ENCODE assay signal across 19 cellular contexts in genomic region chr2:159071190-159071915, GRCh38.
DNase-seq lines count a peak whose midpoint lies in the region; ATAC-seq and TF ChIP-seq lines count a peak whose summit lies in the region.
"Had no signal": no experiment of that assay in that cellular context is flagged by ENCODE, and none has a peak within 500 bp of the region (broad histone marks: within the 10 kb centered on the region; RNA-seq: fewer than 3 reads in every experiment).

No MANE protein-coding gene starts in this region.

- POLR2A ChIA-PET in MCF 10A (lab: Yijun Ruan, JAX) = interaction anchor here (1.0 to 2.2 kb wide), 2 partner anchors 26 to 102 kb away, joined by 3 to 7 read pairs; no protein-coding TSS in a partner anchor

- H3K36me3 ChIP-seq in breast epithelium = no peaks in the 10 kb centered on the region
- H3K36me3 ChIP-seq: prostate gland had no signal

- H3K27ac Mint-ChIP-seq in MCF 10A (ENCODE audit: low read depth, unreplicated experiment) (peak overlapping the region; percentile 47), mesothelial cell of epicardium (peak overlapping the region; percentile 78)
- H3K27ac Mint-ChIP-seq in activated naive CD4-positive, alpha-beta T cell treated with anti-CD3 and anti-CD28 coated beads, Interleukin-2, amount 50 U/mL, for 72 hours = no peak overlapping the region

- no peak for TF ChIP-seq POLR2A in breast epithelium (IDR thresholded peaks at IDR 0.05)

- H3K27ac ChIP-seq in breast epithelium (peak overlapping the region in 1 of 2 donors; percentile 58), cingulate gyrus (ENCODE audit: low read depth, low read length) (peak overlapping the region; percentile 25)
- H3K27ac ChIP-seq: 22Rv1, prostate gland had no signal

- CTCF ChIA-PET in MCF 10A (lab: Yijun Ruan, JAX) = interaction anchor here (0.6 to 1.7 kb wide), 8 partner anchors 8 to 86 kb away, joined by 3 to 8 read pairs (median 4); no protein-coding TSS in a partner anchor

- H3K4me1 Mint-ChIP-seq in MCF 10A (ENCODE audit: insufficient read depth, unreplicated experiment) = peaks cover 26% of the 10 kb centered on the region
- peaks cover 58% of the 10 kb centered on the region for H3K4me1 Mint-ChIP-seq in mesothelial cell of epicardium
- H3K4me1 Mint-ChIP-seq in activated T-cell treated with anti-CD3 and anti-CD28 coated beads, Interleukin-2, amount 50 U/mL, for 4 hours (ENCODE audit: low read depth) = no peaks in the 10 kb centered on the region

- no peak for DNase-seq in MCF 10A (ENCODE audit: unreplicated experiment)
- DNase-seq in breast epithelium (ENCODE audit: low spot score in 2 of 2) = no peak
- DNase-seq in mesothelial cell of epicardium (ENCODE audit: low spot score in 2 of 2, unreplicated experiment in 2 of 2) = no peak
- DNase-seq in cortex of kidney (lab: John Stamatoyannopoulos, UW) = no peak
- no peak for DNase-seq in activated T-cell treated with anti-CD3 and anti-CD28 coated beads, Interleukin-2, amount 50 U/mL, for 4 hours
- no peak for DNase-seq in activated naive CD4-positive, alpha-beta T cell treated with anti-CD3 and anti-CD28 coated beads, Interleukin-2, amount 50 U/mL, for 72 hours (ENCODE audit: low spot score in 2 of 2)
- DNase-seq: activated CD4-positive, alpha-beta T cell treated with anti-CD3 and anti-CD28 coated beads, Interleukin-2, amount 50 U/mL, for 1 hour; activated T-cell treated with anti-CD3 and anti-CD28 coated beads, Interleukin-2, amount 50 U/mL, for 48 hours; COR-L47; effector CD8-positive, alpha-beta T cell; heart right ventricle; kidney glomerular epithelial cell; NCI-H2029 treated with DMSO at 0.1 percent for 48 hours; NCI-H82; T-helper 9 cell had no signal

- no peak for ATAC-seq in activated T-cell treated with anti-CD3 and anti-CD28 coated beads, Interleukin-2, amount 50 U/mL, for 4 hours
- ATAC-seq in HG02678 (IDR thresholded peaks at IDR 0.05; ENCODE audit: unreplicated experiment) = no peak
- no peak for ATAC-seq in activated naive CD4-positive, alpha-beta T cell treated with anti-CD3 and anti-CD28 coated beads, Interleukin-2, amount 50 U/mL, for 72 hours
- ATAC-seq: heart right ventricle had no signal

- no peaks in the 10 kb centered on the region for H3K27me3 ChIP-seq in breast epithelium
- H3K27me3 ChIP-seq: heart right ventricle had no signal

- no peaks in the 10 kb centered on the region for H3K9me3 Mint-ChIP-seq in MCF 10A (ENCODE audit: unreplicated experiment)
- H3K9me3 Mint-ChIP-seq in mesothelial cell of epicardium = no peaks in the 10 kb centered on the region
- H3K9me3 Mint-ChIP-seq in activated T-cell treated with anti-CD3 and anti-CD28 coated beads, Interleukin-2, amount 50 U/mL, for 4 hours = no peaks in the 10 kb centered on the region
- no peaks in the 10 kb centered on the region for H3K9me3 Mint-ChIP-seq in activated naive CD4-positive, alpha-beta T cell treated with anti-CD3 and anti-CD28 coated beads, Interleukin-2, amount 50 U/mL, for 72 hours

- H3K36me3 Mint-ChIP-seq in MCF 10A (ENCODE audit: insufficient read depth, unreplicated experiment) = peaks cover 36% of the 10 kb centered on the region
- H3K36me3 Mint-ChIP-seq in mesothelial cell of epicardium = peaks cover 8% of the 10 kb centered on the region
- H3K36me3 Mint-ChIP-seq in activated T-cell treated with anti-CD3 and anti-CD28 coated beads, Interleukin-2, amount 50 U/mL, for 4 hours (ENCODE audit: insufficient read depth) = no peaks in the 10 kb centered on the region
- no peaks in the 10 kb centered on the region for H3K36me3 Mint-ChIP-seq in activated naive CD4-positive, alpha-beta T cell treated with anti-CD3 and anti-CD28 coated beads, Interleukin-2, amount 50 U/mL, for 72 hours

- H3K27me3 Mint-ChIP-seq in MCF 10A (ENCODE audit: insufficient read depth, unreplicated experiment) (no peaks in the 10 kb centered on the region), mesothelial cell of epicardium (ENCODE audit: low read depth) (no peaks in the 10 kb centered on the region)
- H3K27me3 Mint-ChIP-seq in activated T-cell treated with anti-CD3 and anti-CD28 coated beads, Interleukin-2, amount 50 U/mL, for 4 hours (ENCODE audit: low read depth) = no peaks in the 10 kb centered on the region

- H3K4me3 ChIP-seq in breast epithelium = no peak overlapping the region
- H3K4me3 ChIP-seq: heart right ventricle, prostate gland had no signal

- no TSS peak for BruUV-seq in MCF 10A (replicated peaks; lab: Mats Ljungman, UMichigan)

- no peak for TF ChIP-seq CTCF in MCF 10A (IDR thresholded peaks at IDR 0.05; ENCODE audit: unreplicated experiment)
- peak in 1 of 3 donors; percentile 24 for TF ChIP-seq CTCF in breast epithelium (IDR thresholded peaks at IDR 0.05)
- TF ChIP-seq CTCF in mesothelial cell of epicardium (IDR thresholded peaks at IDR 0.05; ENCODE audit: unreplicated experiment) = peak; percentile 77

- H3K4me3 Mint-ChIP-seq in MCF 10A (ENCODE audit: unreplicated experiment) (no peak overlapping the region), mesothelial cell of epicardium (no peak overlapping the region)
- H3K4me3 Mint-ChIP-seq in activated T-cell treated with anti-CD3 and anti-CD28 coated beads, Interleukin-2, amount 50 U/mL, for 4 hours = no peak overlapping the region

- intact Hi-C loops in MCF 10A (cut with micrococcal nuclease) (no loop called here), breast epithelium (cut with DNase I; ENCODE audit: low total_unique reads) (no loop called here)

- no peaks in the 10 kb centered on the region for H3K4me1 ChIP-seq in breast epithelium
- H3K4me1 ChIP-seq: prostate gland had no signal

- H3K9me3 ChIP-seq in breast epithelium = no peaks in the 10 kb centered on the region
- H3K9me3 ChIP-seq: heart right ventricle, prostate gland had no signal

Comparison
In these comparisons a context has a peak if more than half of its experiments do, and no peak if none do; other contexts are left out.
1. H3K27ac Mint-ChIP-seq: peak in MCF 10A (single experiment) and mesothelial cell of epicardium (single experiment); none in activated naive CD4-positive, alpha-beta T cell treated with anti-CD3 and anti-CD28 coated beads, Interleukin-2, amount 50 U/mL, for 72 hours (0 of 2).